Comparison of ENCODE assay signal across 1 cellular context in the genomic region with DNA sequence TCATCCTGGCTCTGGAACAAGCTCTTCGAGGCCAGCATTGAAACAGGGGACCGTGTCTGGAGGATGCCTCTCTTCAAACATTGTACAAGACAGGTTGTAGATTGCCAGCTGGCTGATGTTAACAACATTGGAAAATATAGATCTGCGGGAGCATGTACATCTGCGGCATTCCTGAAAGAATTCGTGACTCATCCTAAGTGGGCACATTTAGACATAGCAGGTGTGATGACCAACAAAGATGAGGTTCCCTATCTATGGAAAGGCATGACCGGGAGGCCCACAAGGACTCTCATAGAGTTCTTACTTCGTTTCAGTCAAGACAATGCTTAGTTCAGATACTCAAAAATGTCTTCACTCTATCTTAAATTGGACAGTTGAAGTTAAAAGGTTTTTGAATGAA.
TF ChIP-seq lines count a peak whose summit lies in the region.

No MANE protein-coding gene starts in this region.

TF ChIP-seq in HCT116, 20 proteins besides CTCF, POLR2A, EP300 and RAD21:
- TF ChIP-seq, protein P1, sequence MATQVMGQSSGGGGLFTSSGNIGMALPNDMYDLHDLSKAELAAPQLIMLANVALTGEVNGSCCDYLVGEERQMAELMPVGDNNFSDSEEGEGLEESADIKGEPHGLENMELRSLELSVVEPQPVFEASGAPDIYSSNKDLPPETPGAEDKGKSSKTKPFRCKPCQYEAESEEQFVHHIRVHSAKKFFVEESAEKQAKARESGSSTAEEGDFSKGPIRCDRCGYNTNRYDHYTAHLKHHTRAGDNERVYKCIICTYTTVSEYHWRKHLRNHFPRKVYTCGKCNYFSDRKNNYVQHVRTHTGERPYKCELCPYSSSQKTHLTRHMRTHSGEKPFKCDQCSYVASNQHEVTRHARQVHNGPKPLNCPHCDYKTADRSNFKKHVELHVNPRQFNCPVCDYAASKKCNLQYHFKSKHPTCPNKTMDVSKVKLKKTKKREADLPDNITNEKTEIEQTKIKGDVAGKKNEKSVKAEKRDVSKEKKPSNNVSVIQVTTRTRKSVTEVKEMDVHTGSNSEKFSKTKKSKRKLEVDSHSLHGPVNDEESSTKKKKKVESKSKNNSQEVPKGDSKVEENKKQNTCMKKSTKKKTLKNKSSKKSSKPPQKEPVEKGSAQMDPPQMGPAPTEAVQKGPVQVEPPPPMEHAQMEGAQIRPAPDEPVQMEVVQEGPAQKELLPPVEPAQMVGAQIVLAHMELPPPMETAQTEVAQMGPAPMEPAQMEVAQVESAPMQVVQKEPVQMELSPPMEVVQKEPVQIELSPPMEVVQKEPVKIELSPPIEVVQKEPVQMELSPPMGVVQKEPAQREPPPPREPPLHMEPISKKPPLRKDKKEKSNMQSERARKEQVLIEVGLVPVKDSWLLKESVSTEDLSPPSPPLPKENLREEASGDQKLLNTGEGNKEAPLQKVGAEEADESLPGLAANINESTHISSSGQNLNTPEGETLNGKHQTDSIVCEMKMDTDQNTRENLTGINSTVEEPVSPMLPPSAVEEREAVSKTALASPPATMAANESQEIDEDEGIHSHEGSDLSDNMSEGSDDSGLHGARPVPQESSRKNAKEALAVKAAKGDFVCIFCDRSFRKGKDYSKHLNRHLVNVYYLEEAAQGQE (IDR thresholded peaks at IDR 0.05; ENCODE audit: low read depth), result no peak
- TF ChIP-seq YY1 (IDR thresholded peaks at IDR 0.05; ENCODE audit: extremely low read depth, insufficient replicate concordance, low read depth, low read length) (no peak), ZNF274 (IDR thresholded peaks at IDR 0.05; ENCODE audit: low read depth, low read length) (no peak), EGR1 (IDR thresholded peaks at IDR 0.05; ENCODE audit: low read depth) (no peak), SIN3A (IDR thresholded peaks at IDR 0.05; ENCODE audit: low read depth) (no peak), EZH2 (IDR thresholded peaks at IDR 0.05) (no peak), POLR2AphosphoS5 (IDR thresholded peaks at IDR 0.05; ENCODE audit: low read depth, low read length) (no peak)
- TF ChIP-seq, protein P2, sequence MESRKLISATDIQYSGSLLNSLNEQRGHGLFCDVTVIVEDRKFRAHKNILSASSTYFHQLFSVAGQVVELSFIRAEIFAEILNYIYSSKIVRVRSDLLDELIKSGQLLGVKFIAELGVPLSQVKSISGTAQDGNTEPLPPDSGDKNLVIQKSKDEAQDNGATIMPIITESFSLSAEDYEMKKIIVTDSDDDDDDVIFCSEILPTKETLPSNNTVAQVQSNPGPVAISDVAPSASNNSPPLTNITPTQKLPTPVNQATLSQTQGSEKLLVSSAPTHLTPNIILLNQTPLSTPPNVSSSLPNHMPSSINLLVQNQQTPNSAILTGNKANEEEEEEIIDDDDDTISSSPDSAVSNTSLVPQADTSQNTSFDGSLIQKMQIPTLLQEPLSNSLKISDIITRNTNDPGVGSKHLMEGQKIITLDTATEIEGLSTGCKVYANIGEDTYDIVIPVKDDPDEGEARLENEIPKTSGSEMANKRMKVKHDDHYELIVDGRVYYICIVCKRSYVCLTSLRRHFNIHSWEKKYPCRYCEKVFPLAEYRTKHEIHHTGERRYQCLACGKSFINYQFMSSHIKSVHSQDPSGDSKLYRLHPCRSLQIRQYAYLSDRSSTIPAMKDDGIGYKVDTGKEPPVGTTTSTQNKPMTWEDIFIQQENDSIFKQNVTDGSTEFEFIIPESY (IDR thresholded peaks at IDR 0.05; ENCODE audit: extremely low read depth, insufficient replicate concordance, low read length), result no peak
